19 cellular contexts compared by ENCODE assay signal in the genomic region with DNA sequence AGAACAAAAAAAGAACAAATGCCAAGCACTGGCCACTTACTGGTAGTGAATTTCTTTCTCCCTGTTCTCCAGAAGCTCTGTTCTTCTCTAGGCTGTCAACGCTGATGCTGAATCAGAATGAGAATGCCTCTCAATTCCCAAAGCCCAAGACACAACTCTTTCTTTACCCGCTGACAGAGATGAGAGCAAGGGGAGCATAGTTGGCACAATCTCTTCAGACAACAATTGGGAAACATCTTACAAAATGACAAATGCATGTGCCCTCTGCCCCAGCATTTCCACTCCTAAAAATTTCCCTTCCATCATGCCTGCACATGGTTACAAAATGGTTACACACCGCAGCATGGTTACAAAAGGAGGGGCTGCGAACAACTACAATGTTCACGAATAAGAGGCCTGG.
"Had no signal": no experiment of that assay in that cellular context is flagged by ENCODE, and none has a peak within 500 bp of the region (broad histone marks: within the 10 kb centered on the region; RNA-seq: fewer than 3 reads in every experiment).

No MANE protein-coding gene starts in this region.

- DNase-seq: activated CD4-positive, alpha-beta T cell treated with anti-CD3 and anti-CD28 coated beads, Interleukin-2, amount 50 U/mL, for 48 hours; activated CD4-positive, CD25-positive, alpha-beta regulatory T cell treated with anti-CD3 and anti-CD28 coated beads, Interleukin-2, amount 50 U/mL, for 72 hours; activated CD8-positive, alpha-beta memory T cell treated with anti-CD3 and anti-CD28 coated beads, Interleukin-2, amount 10 ng/mL, durations not matched to agents 7 days and 5 days; activated effector memory CD4-positive, alpha-beta T cell treated with anti-CD3 and anti-CD28 coated beads, Interleukin-2, amount 50 U/mL, for 16 hours; activated T-cell treated with anti-CD3 and anti-CD28 coated beads, Interleukin-2, amount 50 U/mL, for 1 hour; body of pancreas; effector memory CD4-positive, alpha-beta T cell; mammary epithelial cell; stimulated activated CD4-positive, alpha-beta T cell treated with anti-CD3 and anti-CD28 coated beads, Interleukin-15, amount 100 ng/mL, for 24 hours; stimulated activated CD4-positive, alpha-beta T cell treated with anti-CD3 and anti-CD28 coated beads, Interleukin-4, amount 100 ng/mL, for 1 hour; stimulated activated naive B cell treated with anti-CD40 and anti-IgM and Interleukin-4, amounts not matched to agents 10 μg/mL and 1 μg/mL and 100 μg/mL, for 72 hours; T-helper 1 cell; T1000; trophoblast cell had no signal

- H3K27ac ChIP-seq: body of pancreas, gastroesophageal sphincter, suprapubic skin had no signal

- H3K27me3 Mint-ChIP-seq: activated CD8-positive, alpha-beta memory T cell treated with anti-CD3 and anti-CD28 coated beads, Interleukin-2, amount 10 ng/mL, durations not matched to agents 7 days and 5 days; activated naive CD4-positive, alpha-beta T cell treated with anti-CD3 and anti-CD28 coated beads, Interleukin-2, amount 50 U/mL, for 24 hours; dendritic cell treated with granulocyte-macrophage colony-stimulating factor and Interleukin-4, amounts not matched to agents 40 ng/mL and 50 ng/mL, for 4 days; stimulated activated naive B cell treated with anti-CD40 and anti-IgM and Interleukin-4, amounts not matched to agents 10 μg/mL and 1 μg/mL and 100 μg/mL, for 72 hours had no signal

- H3K27me3 ChIP-seq: body of pancreas, gastroesophageal sphincter, suprapubic skin had no signal

- ATAC-seq: activated CD8-positive, alpha-beta memory T cell treated with anti-CD3 and anti-CD28 coated beads, Interleukin-2, amount 10 ng/mL, durations not matched to agents 7 days and 5 days; body of pancreas; gastroesophageal sphincter; stimulated activated naive B cell treated with anti-CD40 and anti-IgM and Interleukin-4, amounts not matched to agents 10 μg/mL and 1 μg/mL and 100 μg/mL, for 72 hours had no signal

- H3K9me3 ChIP-seq: body of pancreas, gastroesophageal sphincter, suprapubic skin had no signal

- H3K36me3 ChIP-seq: gastroesophageal sphincter, suprapubic skin had no signal

- H3K9me3 Mint-ChIP-seq: activated naive CD4-positive, alpha-beta T cell treated with anti-CD3 and anti-CD28 coated beads, Interleukin-2, amount 50 U/mL, for 24 hours; dendritic cell treated with granulocyte-macrophage colony-stimulating factor and Interleukin-4, amounts not matched to agents 40 ng/mL and 50 ng/mL, for 4 days; stimulated activated naive B cell treated with anti-CD40 and anti-IgM and Interleukin-4, amounts not matched to agents 10 μg/mL and 1 μg/mL and 100 μg/mL, for 72 hours had no signal

- H3K27ac Mint-ChIP-seq: activated CD8-positive, alpha-beta memory T cell treated with anti-CD3 and anti-CD28 coated beads, Interleukin-2, amount 10 ng/mL, durations not matched to agents 7 days and 5 days; activated naive CD4-positive, alpha-beta T cell treated with anti-CD3 and anti-CD28 coated beads, Interleukin-2, amount 50 U/mL, for 24 hours; dendritic cell treated with granulocyte-macrophage colony-stimulating factor and Interleukin-4, amounts not matched to agents 40 ng/mL and 50 ng/mL, for 4 days; stimulated activated naive B cell treated with anti-CD40 and anti-IgM and Interleukin-4, amounts not matched to agents 10 μg/mL and 1 μg/mL and 100 μg/mL, for 72 hours had no signal

- H3K4me3 ChIP-seq: body of pancreas, gastroesophageal sphincter, skin epidermis, suprapubic skin had no signal

- H3K4me3 Mint-ChIP-seq: activated CD8-positive, alpha-beta memory T cell treated with anti-CD3 and anti-CD28 coated beads, Interleukin-2, amount 10 ng/mL, durations not matched to agents 7 days and 5 days; activated naive CD4-positive, alpha-beta T cell treated with anti-CD3 and anti-CD28 coated beads, Interleukin-2, amount 50 U/mL, for 24 hours; dendritic cell treated with granulocyte-macrophage colony-stimulating factor and Interleukin-4, amounts not matched to agents 40 ng/mL and 50 ng/mL, for 4 days; stimulated activated naive B cell treated with anti-CD40 and anti-IgM and Interleukin-4, amounts not matched to agents 10 μg/mL and 1 μg/mL and 100 μg/mL, for 72 hours had no signal

- H3K36me3 Mint-ChIP-seq: activated CD8-positive, alpha-beta memory T cell treated with anti-CD3 and anti-CD28 coated beads, Interleukin-2, amount 10 ng/mL, durations not matched to agents 7 days and 5 days; activated naive CD4-positive, alpha-beta T cell treated with anti-CD3 and anti-CD28 coated beads, Interleukin-2, amount 50 U/mL, for 24 hours; stimulated activated naive B cell treated with anti-CD40 and anti-IgM and Interleukin-4, amounts not matched to agents 10 μg/mL and 1 μg/mL and 100 μg/mL, for 72 hours had no signal
